Comparison of ENCODE assay signal across 8 cellular contexts in genomic region chr14:91363776-91364523, GRCh38. TPM values are rescaled to one million over a fixed set of nuclear protein-coding genes. Genes with fewer than 3 reads are reported as not detected.
DNase-seq lines count a peak whose midpoint lies in the region; ATAC-seq and TF ChIP-seq lines count a peak whose summit lies in the region.

No MANE protein-coding gene starts in this region.

- no peaks in the 10 kb centered on the region for H3K27me3 ChIP-seq in SU-DHL-6 (ENCODE audit: low read length)
- no peaks in the 10 kb centered on the region for H3K27me3 ChIP-seq in transverse colon

- H3K9me3 Mint-ChIP-seq in stimulated activated naive CD8-positive, alpha-beta T cell treated with anti-CD3 and anti-CD28 coated beads, Interleukin-15, Interleukin-2, amounts not matched to agents 100 ng/mL and 50 ng/mL, for 24 hours = no peaks in the 10 kb centered on the region

- no peak for TF ChIP-seq CTCF in SU-DHL-6 (IDR thresholded peaks at IDR 0.05; ENCODE audit: insufficient read depth, low read length, poor library complexity, severe bottlenecking)
- TF ChIP-seq CTCF in transverse colon (IDR thresholded peaks at IDR 0.05) = no peak
- TF ChIP-seq CTCF in coronary artery (IDR thresholded peaks at IDR 0.05) = no peak

- no peak for TF ChIP-seq EP300 in transverse colon (IDR thresholded peaks at IDR 0.05; ENCODE audit: low read depth)

- H3K27ac ChIP-seq in SU-DHL-6 (ENCODE audit: low read depth, low read length) = peak overlapping the region; percentile 98
- peak overlapping the region in 2 of 4 donors; percentile 2 to 13 for H3K27ac ChIP-seq in transverse colon
- no peak overlapping the region for H3K27ac ChIP-seq in coronary artery

- intact Hi-C loops in transverse colon (cut with DNase I; ENCODE audit: low total_unique reads) = no loop called here

- H3K4me2 ChIP-seq in SU-DHL-6 (ENCODE audit: low read depth, low read length, poor library complexity, severe bottlenecking) = peak overlapping the region; percentile 83

- H3K9ac ChIP-seq in SU-DHL-6 (ENCODE audit: low read length) = peak overlapping the region; percentile 61

- no peak overlapping the region for H3K4me3 Mint-ChIP-seq in stimulated activated naive CD8-positive, alpha-beta T cell treated with anti-CD3 and anti-CD28 coated beads, Interleukin-15, Interleukin-2, amounts not matched to agents 100 ng/mL and 50 ng/mL, for 24 hours

- no peaks in the 10 kb centered on the region for H3K9me3 ChIP-seq in SU-DHL-6 (ENCODE audit: insufficient read depth, low read length)
- H3K9me3 ChIP-seq in transverse colon = no peaks in the 10 kb centered on the region

- in situ Hi-C loops in transverse colon (cut with MboI; ENCODE audit: low pct_ligation_motif_present in 1 of 4, low pct_unique_long_range_greater_than_20kb in 1 of 4, low sequenced_read_pairs in 3 of 4) = no loop called here

- H3K36me3 ChIP-seq in SU-DHL-6 (ENCODE audit: low read length) (no peaks in the 10 kb centered on the region), transverse colon (no peaks in the 10 kb centered on the region)

- H3K4me1 Mint-ChIP-seq in stimulated activated naive CD8-positive, alpha-beta T cell treated with anti-CD3 and anti-CD28 coated beads, Interleukin-15, Interleukin-2, amounts not matched to agents 100 ng/mL and 50 ng/mL, for 24 hours (ENCODE audit: low read depth) = peaks cover 90% of the 10 kb centered on the region

- H3K9me2 ChIP-seq in SU-DHL-6 (replicated peaks; ENCODE audit: insufficient read depth, low read length) = no peaks in the 10 kb centered on the region

- no peak for TF ChIP-seq POLR2A in transverse colon (IDR thresholded peaks at IDR 0.05)

- H3K27ac Mint-ChIP-seq in stimulated activated naive CD8-positive, alpha-beta T cell treated with anti-CD3 and anti-CD28 coated beads, Interleukin-15, Interleukin-2, amounts not matched to agents 100 ng/mL and 50 ng/mL, for 24 hours = peak overlapping the region; percentile 84

- peaks cover 9% of the 10 kb centered on the region for H3K36me3 Mint-ChIP-seq in stimulated activated naive CD8-positive, alpha-beta T cell treated with anti-CD3 and anti-CD28 coated beads, Interleukin-15, Interleukin-2, amounts not matched to agents 100 ng/mL and 50 ng/mL, for 24 hours (ENCODE audit: low read depth)

- H3F3A ChIP-seq in SU-DHL-6 (ENCODE audit: insufficient read depth) = peaks cover 64% of the 10 kb centered on the region

- H3K4me3 ChIP-seq in SU-DHL-6 (ENCODE audit: insufficient read depth, low read length, poor library complexity, severe bottlenecking) (peak overlapping the region; percentile 7), transverse colon (no peak overlapping the region), coronary artery (no peak overlapping the region)

- no peak overlapping the region for H2AFZ ChIP-seq in SU-DHL-6 (ENCODE audit: low read depth, low read length, severe bottlenecking)

- ATAC-seq in stimulated activated naive CD8-positive, alpha-beta T cell treated with anti-CD3 and anti-CD28 coated beads, Interleukin-15, Interleukin-2, amounts not matched to agents 100 U/mL and 50 U/mL, for 24 hours = no peak
- ATAC-seq in HG03025 (IDR thresholded peaks at IDR 0.05; ENCODE audit: low FRiP score, unreplicated experiment) = peak; percentile 32

- no peaks in the 10 kb centered on the region for H4K20me1 ChIP-seq in SU-DHL-6 (ENCODE audit: low read depth, low read length)

- H3K4me1 ChIP-seq in transverse colon = peaks cover 0 to 4% (median 0%) of the 10 kb centered on the region in 4 donors

- H3K79me2 ChIP-seq in SU-DHL-6 (ENCODE audit: insufficient read depth, low read length) = peaks cover 88% of the 10 kb centered on the region

- WGBS in transverse colon (ENCODE audit: low coverage in 1 of 2), 2 donors = 66% methylated on average over 9 of the region's 10 CpGs; no CpG with 5 or more reads in 1 of the 2 donors

- no peaks in the 10 kb centered on the region for H3K27me3 Mint-ChIP-seq in stimulated activated naive CD8-positive, alpha-beta T cell treated with anti-CD3 and anti-CD28 coated beads, Interleukin-15, Interleukin-2, amounts not matched to agents 100 ng/mL and 50 ng/mL, for 24 hours

- no peak for DNase-seq in stimulated activated naive CD8-positive, alpha-beta T cell treated with anti-CD3 and anti-CD28 coated beads, Interleukin-15, Interleukin-2, amounts not matched to agents 100 U/mL and 50 U/mL, for 24 hours
- DNase-seq in transverse colon (peak; percentile 55), GF-D8 (lab: John Stamatoyannopoulos, UW) (no peak), coronary artery (ENCODE audit: low spot score) (no peak), occipital lobe (lab: John Stamatoyannopoulos, UW) (no peak)

RNA-seq across cellular contexts. Expression of gene CCDC88C, which starts 53.7 kb away (rescaled TPM):
- total RNA-seq in transverse colon (100 to 1,000 TPM in 1 of 4 donors, 10 to 100 TPM in 3; 29.5 to 171 (median 60.3) TPM), occipital lobe (14.3 TPM)
